In the genomic region with DNA sequence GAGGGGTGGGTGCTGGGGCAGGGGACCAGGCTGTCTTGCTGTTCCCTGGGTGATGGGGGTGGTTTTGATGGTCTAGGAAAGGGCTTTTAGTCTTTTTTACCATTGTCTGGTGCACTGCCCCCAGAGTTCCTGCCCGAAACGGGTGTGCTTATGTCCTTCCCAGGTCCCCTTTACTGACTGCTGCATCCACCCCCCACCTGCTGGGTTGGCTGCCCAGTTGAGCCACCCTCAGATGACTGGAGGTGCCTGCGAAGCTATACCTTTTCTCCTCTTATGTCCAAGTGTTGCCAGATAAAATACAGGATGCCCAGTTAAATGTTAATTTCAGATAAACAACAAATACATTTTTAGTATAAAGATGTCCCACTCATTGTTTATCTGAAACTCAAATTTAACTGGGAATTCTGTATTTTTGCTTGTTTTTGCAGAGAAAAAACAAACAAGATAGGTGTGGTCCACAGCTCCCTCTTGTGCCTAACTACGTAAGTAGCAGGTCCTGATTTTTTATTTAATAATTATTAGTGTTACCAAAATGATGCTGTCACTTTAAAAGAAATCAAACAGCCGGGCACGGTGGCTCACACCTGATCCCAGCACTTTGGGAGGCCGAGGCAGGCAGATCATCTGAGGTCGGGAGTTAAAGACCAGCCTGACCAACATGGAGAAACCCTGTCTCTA, we compare ENCODE assay signal across 8 cellular contexts. TPM values are rescaled to one million over a fixed set of nuclear protein-coding genes. Genes with fewer than 3 reads are reported as not detected.
A peak's percentile ranks its signal among the peaks of the same experiment; 100 is the strongest.
DNase-seq lines count a peak whose midpoint lies in the region; ATAC-seq and TF ChIP-seq lines count a peak whose summit lies in the region.

No MANE protein-coding gene starts in this region.

- TF ChIP-seq EP300 in Ishikawa (IDR thresholded peaks at IDR 0.05; ENCODE audit: borderline replicate concordance): no peak

- no peak for ATAC-seq in naive B cell (ENCODE audit: low read depth in 2 of 2)

- no peaks in the 10 kb centered on the region for H3K36me3 Mint-ChIP-seq in CD14-positive monocyte
- H3K36me3 Mint-ChIP-seq in naive B cell: peaks cover 0 to 12% of the 10 kb centered on the region in 2 donors

- peak; percentile 46 for TF ChIP-seq RAD21 in Ishikawa (IDR thresholded peaks at IDR 0.05; ENCODE audit: low read depth)

- DNase-seq in CD14-positive monocyte (ENCODE audit: low spot score) (no peak), cerebellum (ENCODE audit: low spot score) (peak; percentile 70), naive B cell (peak; percentile 20), ecto neural progenitor cell (ENCODE audit: low spot score) (no peak), GOT3 (lab: John Stamatoyannopoulos, UW) (no peak), HK-2 (ENCODE audit: unreplicated experiment) (no peak)
- DNase-seq in stimulated activated CD4-positive, alpha-beta T cell treated with anti-CD3 and anti-CD28 coated beads, Interleukin-1b, Interleukin-23, amount 100 ng/mL, for 48 hours: no peak

- intact Hi-C loops in CD14-positive monocyte (cut with micrococcal nuclease): loop anchor here in 1 of 2 donors (2.0 kb wide), 1 partner anchor 113 kb away; no protein-coding TSS in a partner anchor

- H3K4me1 Mint-ChIP-seq in CD14-positive monocyte (no peaks in the 10 kb centered on the region), naive B cell (peaks cover 0 to 3% (median 0%) of the 10 kb centered on the region in 3 donors)

- H3K27me3 Mint-ChIP-seq in CD14-positive monocyte (ENCODE audit: low read depth in 3 of 3): peaks cover 12 to 25% (median 19%) of the 10 kb centered on the region in 3 donors
- H3K27me3 Mint-ChIP-seq in naive B cell: peaks cover 0 to 25% (median 9%) of the 10 kb centered on the region in 3 donors

- TF ChIP-seq CTCF in CD14-positive monocyte (IDR thresholded peaks at IDR 0.05): peak; percentile 72

- H3K27ac Mint-ChIP-seq in CD14-positive monocyte (no peak overlapping the region), naive B cell (peak overlapping the region in 2 of 6 donors; percentile 21 to 53)

- H3K4me3 Mint-ChIP-seq in CD14-positive monocyte (no peak overlapping the region), naive B cell (no peak overlapping the region)

- H3K9me3 Mint-ChIP-seq in CD14-positive monocyte: peaks cover 5 to 19% (median 9%) of the 10 kb centered on the region in 7 donors
- H3K9me3 Mint-ChIP-seq in naive B cell: peaks cover 0 to 10% (median 8%) of the 10 kb centered on the region in 7 donors

TF ChIP-seq in Ishikawa, 13 proteins besides CTCF, POLR2A, EP300 and RAD21:
- TF ChIP-seq CEBPB (IDR thresholded peaks at IDR 0.05) (no peak), TAF1 (IDR thresholded peaks at IDR 0.05; ENCODE audit: low read depth) (no peak)

RNA-seq across cellular contexts. Expression of gene RPP14, which starts 6.1 kb away (rescaled TPM):
- polyA plus RNA-seq in CD14-positive monocyte: 1 to 10 TPM; 3.5 to 8.8 TPM
- 15.8 TPM for total RNA-seq in cerebellum
- polyA plus RNA-seq in naive B cell (ENCODE audit: low read depth in 6 of 6): 1 to 10 TPM; 4.5 to 8.7 (median 6.9) TPM

RNA-seq across cellular contexts. Expression of gene HTD2, which starts 6.3 kb away (rescaled TPM):
- polyA plus RNA-seq in CD14-positive monocyte (10 to 100 TPM; 10.5 to 17.3 TPM), naive B cell (ENCODE audit: low read depth in 6 of 6) (10 to 100 TPM in 5 of 6 donors, 1 to 10 TPM in 1; 5.7 to 26.9 (median 18.6) TPM)
- total RNA-seq in cerebellum: 6.8 TPM

RNA-seq across cellular contexts. Expression of gene PXK, which starts 32.7 kb away (rescaled TPM):
- 10 to 100 TPM; 52.9 to 54.0 TPM for polyA plus RNA-seq in CD14-positive monocyte
- 39.8 TPM for total RNA-seq in cerebellum
- polyA plus RNA-seq in naive B cell (ENCODE audit: low read depth in 6 of 6): 100 to 1,000 TPM in 5 of 6 donors, 10 to 100 TPM in 1; 88.9 to 156 (median 126) TPM

Comparison
In these comparisons a context has a peak if more than half of its experiments do, and no peak if none do; other contexts are left out.
1. DNase-seq: peak in cerebellum (single experiment) and naive B cell (single experiment); none in CD14-positive monocyte (single experiment), ecto neural progenitor cell (single experiment), stimulated activated CD4-positive, alpha-beta T cell treated with anti-CD3 and anti-CD28 coated beads, Interleukin-1b, Interleukin-23, amount 100 ng/mL, for 48 hours (single experiment), GOT3 (single experiment) and HK-2 (single experiment).